Comparison of ENCODE assay signal across 8 cellular contexts in genomic region chr19:32345261-32346207, GRCh38.
A peak's percentile ranks its signal among the peaks of the same experiment; 100 is the strongest.
DNase-seq lines count a peak whose midpoint lies in the region; ATAC-seq and TF ChIP-seq lines count a peak whose summit lies in the region.

Gene ZNF507 (plus strand): TSS chr19:32345610. CDS start chr19:32352831, 7,221 bp downstream.

- peak within 1 kb of the TSS; percentile 90 for H3K4me3 ChIP-seq in choroid plexus epithelial cell (ENCODE audit: low read depth, low read length)

- TF ChIP-seq CTCF in choroid plexus epithelial cell (conservative IDR thresholded peaks at IDR 0.05; ENCODE audit: low read depth, low read length) = no peak

- DNase-seq in AG20443 (ENCODE audit: low spot score) = peak; percentile 98
- DNase-seq in NCI-H345 treated with DMSO at 0.1 percent for 48 hours (lab: John Stamatoyannopoulos, UW; ENCODE audit: unreplicated experiment) = peak; percentile 95
- DNase-seq in activated CD4-positive, alpha-beta T cell treated with anti-CD3 and anti-CD28 coated beads for 24 hours (ENCODE audit: low read depth in 2 of 2) = peak; percentile 78 to 83
- peak; percentile 69 for DNase-seq in choroid plexus epithelial cell (ENCODE audit: low read depth)
- DNase-seq in kidney tubule cell (ENCODE audit: low spot score) = peak; percentile 79
- peak; percentile 49 to 77 for DNase-seq in stimulated activated CD4-positive, alpha-beta T cell treated with anti-CD3 and anti-CD28 coated beads, Interleukin-1b, Interleukin-23, amount 100 ng/mL, for 1 hour (ENCODE audit: low read depth in 2 of 2)

- ATAC-seq in GM19023 (IDR thresholded peaks at IDR 0.05; ENCODE audit: unreplicated experiment) = peak; percentile 90
- peak; percentile 88 for ATAC-seq in HG03175 (IDR thresholded peaks at IDR 0.05; ENCODE audit: unreplicated experiment)

Comparison
In these comparisons a context has a peak if more than half of its experiments do, and no peak if none do; other contexts are left out.
1. Peak in every context shown above with its lines: DNase-seq, ATAC-seq and H3K4me3 ChIP-seq.